In the genomic region with DNA sequence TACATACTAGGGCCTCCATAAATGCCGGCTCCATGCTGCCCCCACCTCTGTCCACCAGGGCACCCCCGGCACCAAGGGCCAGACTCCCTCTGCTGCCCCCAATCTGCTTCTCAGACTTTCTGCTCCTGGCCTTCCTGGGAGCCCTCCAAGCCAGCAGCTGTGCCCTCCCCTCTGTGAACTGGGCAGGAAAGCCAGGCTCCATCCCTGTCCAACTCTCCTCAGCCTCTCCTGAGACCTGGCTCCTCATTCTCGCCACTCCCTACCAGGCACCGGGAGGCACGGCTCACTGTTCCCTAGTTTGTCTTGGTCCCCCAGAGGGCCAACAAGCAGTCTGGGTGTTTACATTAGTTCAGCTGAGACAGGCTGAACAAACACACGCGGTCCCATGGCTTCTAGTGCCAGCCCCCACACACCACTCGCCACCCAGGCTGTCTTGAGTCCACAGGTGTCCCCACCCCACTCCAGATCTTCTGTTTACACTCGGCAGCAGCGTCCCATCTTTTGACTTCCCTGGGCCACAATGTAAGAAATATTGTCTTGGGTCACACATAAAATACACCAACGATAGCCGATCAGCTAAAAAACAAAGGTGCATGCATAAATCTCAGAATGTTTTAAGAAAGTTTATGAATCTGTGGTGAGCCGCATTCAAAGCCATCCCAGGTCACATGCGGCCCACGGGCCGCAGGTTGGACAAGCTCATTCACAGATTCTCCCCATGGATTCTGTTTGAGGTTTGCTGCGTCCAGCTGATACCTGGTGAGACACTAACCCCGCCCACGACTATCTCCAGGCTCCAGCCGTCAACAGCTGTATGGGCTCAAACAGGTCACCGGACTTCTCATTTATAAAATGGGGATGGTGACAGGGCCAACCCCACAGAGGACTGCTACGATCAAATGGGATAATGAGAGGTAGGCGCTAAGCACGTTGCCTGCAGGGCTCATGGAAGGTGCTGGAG, we compare ENCODE assay signal across 9 cellular contexts. TPM values are rescaled to one million over a fixed set of nuclear protein-coding genes. Genes with fewer than 3 reads are reported as not detected.
A peak's percentile ranks its signal among the peaks of the same experiment; 100 is the strongest.
DNase-seq lines count a peak whose midpoint lies in the region; ATAC-seq and TF ChIP-seq lines count a peak whose summit lies in the region.
"Had no signal": no experiment of that assay in that cellular context is flagged by ENCODE, and none has a peak within 500 bp of the region (broad histone marks: within the 10 kb centered on the region; RNA-seq: fewer than 3 reads in every experiment).

No MANE protein-coding gene starts in this region.

- CTCF ChIA-PET in HEK293 (lab: Yijun Ruan, JAX), result interaction anchor here (1.3 to 7.4 kb wide), 5 partner anchors 17 to 65 kb away, joined by 4 to 79 read pairs (median 4); no protein-coding TSS in a partner anchor

- POLR2A ChIA-PET in HEK293 (lab: Yijun Ruan, JAX), result interaction anchor here (1.5 kb wide), 1 partner anchor 26 kb away, joined by 4 read pairs; no protein-coding TSS in a partner anchor

- intact Hi-C loops in spleen (cut with DNase I; ENCODE audit: low total_unique reads), result no loop called here

- DNase-seq in activated naive CD8-positive, alpha-beta T cell treated with anti-CD3 and anti-CD28 coated beads for 36 hours, result no peak
- DNase-seq in spleen, result no peak
- no peak for DNase-seq in pons (ENCODE audit: low spot score)
- DNase-seq in kidney tubule cell (ENCODE audit: low spot score), result no peak
- DNase-seq: naive thymus-derived CD8-positive, alpha-beta T cell had no signal

- no peaks in the 10 kb centered on the region for H3K9me3 ChIP-seq in HEK293 (ENCODE audit: control insufficient read depth, insufficient read depth, low read depth, low read length)
- H3K9me3 ChIP-seq in iPS-20b (ENCODE audit: insufficient read depth, low read depth, low read length), result no peaks in the 10 kb centered on the region
- no peaks in the 10 kb centered on the region for H3K9me3 ChIP-seq in spleen

- peak overlapping the region; percentile 45; the same call in 1 of the 2 replicates for H3K9ac ChIP-seq in iPS-20b (ENCODE audit: low read depth, low read length)

- TF ChIP-seq CTCF in HEK293 (tag by site-specific recombination; IDR thresholded peaks at IDR 0.05), result peak; percentile 88
- no peak for TF ChIP-seq CTCF in spleen (IDR thresholded peaks at IDR 0.05 in 8 of 11, conservative IDR thresholded peaks at IDR 0.05 in 3 of 11)

- H3K27ac ChIP-seq in HEK293 (ENCODE audit: extremely low read depth, low read depth, low read length), result peak overlapping the region; percentile 70; the same call in 1 of the 2 replicates
- no peak overlapping the region for H3K27ac ChIP-seq in iPS-20b (ENCODE audit: low read length)
- peak overlapping the region in 5 of 8 donors; percentile 36 to 81 (median 75) for H3K27ac ChIP-seq in spleen

- H3K9me3 Mint-ChIP-seq in activated naive CD8-positive, alpha-beta T cell treated with anti-CD3 and anti-CD28 coated beads for 36 hours, result no peaks in the 10 kb centered on the region
- H3K9me3 Mint-ChIP-seq: naive thymus-derived CD8-positive, alpha-beta T cell had no signal

- H3K4me1 ChIP-seq in HEK293 (ENCODE audit: control insufficient read depth, insufficient read depth, low read length), result peaks cover 26% of the 10 kb centered on the region
- peaks cover 70% of the 10 kb centered on the region for H3K4me1 ChIP-seq in iPS-20b (ENCODE audit: insufficient read depth, low read length)
- peaks cover 25 to 89% (median 62%) of the 10 kb centered on the region in 6 donors for H3K4me1 ChIP-seq in spleen

- peaks cover 26% of the 10 kb centered on the region for H3K36me3 Mint-ChIP-seq in activated naive CD8-positive, alpha-beta T cell treated with anti-CD3 and anti-CD28 coated beads for 36 hours

- peaks cover 51% of the 10 kb centered on the region for H3K4me1 Mint-ChIP-seq in activated naive CD8-positive, alpha-beta T cell treated with anti-CD3 and anti-CD28 coated beads for 36 hours

- H3K4me3 Mint-ChIP-seq in activated naive CD8-positive, alpha-beta T cell treated with anti-CD3 and anti-CD28 coated beads for 36 hours, result no peak overlapping the region
- H3K4me3 Mint-ChIP-seq: naive thymus-derived CD8-positive, alpha-beta T cell had no signal

- ATAC-seq in HG02588 (IDR thresholded peaks at IDR 0.05; ENCODE audit: unreplicated experiment) (no peak), GM19328 (IDR thresholded peaks at IDR 0.05; ENCODE audit: unreplicated experiment) (no peak)
- ATAC-seq: naive thymus-derived CD8-positive, alpha-beta T cell had no signal

- 87 to 93% (median 92%) methylated on average over 23 to 24 of the region's 24 CpGs for WGBS in spleen, 5 donors

- no peak overlapping the region for H3K4me3 ChIP-seq in HEK293 (ENCODE audit: low read depth, low read length)
- no peak overlapping the region for H3K4me3 ChIP-seq in iPS-20b (ENCODE audit: low read length)
- H3K4me3 ChIP-seq in spleen, result no peak overlapping the region

- TF ChIP-seq POLR2A in spleen (IDR thresholded peaks at IDR 0.05), result no peak

- H3K36me3 ChIP-seq in HEK293 (ENCODE audit: control insufficient read depth in 2 of 2, insufficient read depth in 1 of 2, low read length in 2 of 2) (no peaks in the 10 kb centered on the region), iPS-20b (ENCODE audit: insufficient read depth, low read depth, low read length) (no peaks in the 10 kb centered on the region), spleen (peaks cover 0 to 18% (median 0%) of the 10 kb centered on the region in 6 donors)

- H3K27ac Mint-ChIP-seq in activated naive CD8-positive, alpha-beta T cell treated with anti-CD3 and anti-CD28 coated beads for 36 hours, result peak overlapping the region; percentile 32

- H3K27me3 Mint-ChIP-seq in activated naive CD8-positive, alpha-beta T cell treated with anti-CD3 and anti-CD28 coated beads for 36 hours, result no peaks in the 10 kb centered on the region
- H3K27me3 Mint-ChIP-seq: naive thymus-derived CD8-positive, alpha-beta T cell had no signal

- no peaks in the 10 kb centered on the region for H3K27me3 ChIP-seq in iPS-20b (ENCODE audit: insufficient read depth, low read length)
- no peaks in the 10 kb centered on the region for H3K27me3 ChIP-seq in spleen (replicated peaks in 1 of 7)

TF ChIP-seq in HEK293, 187 proteins besides CTCF, POLR2A, EP300 and RAD21 (continues in another document):
- TF ChIP-seq KLF16 (tag by site-specific recombination; IDR thresholded peaks at IDR 0.05) (no peak), ZFP41 (tag by site-specific recombination; IDR thresholded peaks at IDR 0.05; ENCODE audit: borderline replicate concordance) (no peak), ZNF391 (tag by site-specific recombination; IDR thresholded peaks at IDR 0.05; ENCODE audit: borderline replicate concordance, low read depth) (no peak), ZNF157 (tag by site-specific recombination; IDR thresholded peaks at IDR 0.05) (no peak), ZNF24 (tag by site-specific recombination; IDR thresholded peaks at IDR 0.05) (no peak), ZNF629 (tag by site-specific recombination; IDR thresholded peaks at IDR 0.05) (no peak), TCF7L2 (IDR thresholded peaks at IDR 0.05; ENCODE audit: borderline replicate concordance, low read depth, low read length) (no peak), KLF7 (tag by site-specific recombination; IDR thresholded peaks at IDR 0.05; ENCODE audit: borderline replicate concordance) (no peak)
- TF ChIP-seq, protein P1, sequence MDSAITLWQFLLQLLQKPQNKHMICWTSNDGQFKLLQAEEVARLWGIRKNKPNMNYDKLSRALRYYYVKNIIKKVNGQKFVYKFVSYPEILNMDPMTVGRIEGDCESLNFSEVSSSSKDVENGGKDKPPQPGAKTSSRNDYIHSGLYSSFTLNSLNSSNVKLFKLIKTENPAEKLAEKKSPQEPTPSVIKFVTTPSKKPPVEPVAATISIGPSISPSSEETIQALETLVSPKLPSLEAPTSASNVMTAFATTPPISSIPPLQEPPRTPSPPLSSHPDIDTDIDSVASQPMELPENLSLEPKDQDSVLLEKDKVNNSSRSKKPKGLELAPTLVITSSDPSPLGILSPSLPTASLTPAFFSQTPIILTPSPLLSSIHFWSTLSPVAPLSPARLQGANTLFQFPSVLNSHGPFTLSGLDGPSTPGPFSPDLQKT (IDR thresholded peaks at IDR 0.05; ENCODE audit: borderline replicate concordance, low read depth, low read length), result no peak
- TF ChIP-seq, protein P2, sequence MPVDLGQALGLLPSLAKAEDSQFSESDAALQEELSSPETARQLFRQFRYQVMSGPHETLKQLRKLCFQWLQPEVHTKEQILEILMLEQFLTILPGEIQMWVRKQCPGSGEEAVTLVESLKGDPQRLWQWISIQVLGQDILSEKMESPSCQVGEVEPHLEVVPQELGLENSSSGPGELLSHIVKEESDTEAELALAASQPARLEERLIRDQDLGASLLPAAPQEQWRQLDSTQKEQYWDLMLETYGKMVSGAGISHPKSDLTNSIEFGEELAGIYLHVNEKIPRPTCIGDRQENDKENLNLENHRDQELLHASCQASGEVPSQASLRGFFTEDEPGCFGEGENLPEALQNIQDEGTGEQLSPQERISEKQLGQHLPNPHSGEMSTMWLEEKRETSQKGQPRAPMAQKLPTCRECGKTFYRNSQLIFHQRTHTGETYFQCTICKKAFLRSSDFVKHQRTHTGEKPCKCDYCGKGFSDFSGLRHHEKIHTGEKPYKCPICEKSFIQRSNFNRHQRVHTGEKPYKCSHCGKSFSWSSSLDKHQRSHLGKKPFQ (tag by site-specific recombination; IDR thresholded peaks at IDR 0.05), result no peak
- TF ChIP-seq, protein P3, sequence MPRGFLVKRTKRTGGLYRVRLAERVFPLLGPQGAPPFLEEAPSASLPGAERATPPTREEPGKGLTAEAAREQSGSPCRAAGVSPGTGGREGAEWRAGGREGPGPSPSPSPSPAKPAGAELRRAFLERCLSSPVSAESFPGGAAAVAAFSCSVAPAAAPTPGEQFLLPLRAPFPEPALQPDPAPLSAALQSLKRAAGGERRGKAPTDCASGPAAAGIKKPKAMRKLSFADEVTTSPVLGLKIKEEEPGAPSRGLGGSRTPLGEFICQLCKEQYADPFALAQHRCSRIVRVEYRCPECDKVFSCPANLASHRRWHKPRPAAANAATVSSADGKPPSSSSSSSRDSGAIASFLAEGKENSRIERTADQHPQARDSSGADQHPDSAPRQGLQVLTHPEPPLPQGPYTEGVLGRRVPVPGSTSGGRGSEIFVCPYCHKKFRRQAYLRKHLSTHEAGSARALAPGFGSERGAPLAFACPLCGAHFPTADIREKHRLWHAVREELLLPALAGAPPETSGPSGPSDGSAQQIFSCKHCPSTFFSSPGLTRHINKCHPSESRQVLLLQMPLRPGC (tag by site-specific recombination; IDR thresholded peaks at IDR 0.05), result no peak

RNA-seq across cellular contexts. Expression of gene ECE1, which starts 29.5 kb away (rescaled TPM):
- total RNA-seq in activated naive CD8-positive, alpha-beta T cell treated with anti-CD3 and anti-CD28 coated beads for 36 hours, result 100 to 1,000 TPM in 1 of 2 experiments, 10 to 100 TPM in 1; 95.6 to 101 TPM
- total RNA-seq in spleen, result 100 to 1,000 TPM in 5 of 7 donors, 10 to 100 TPM in 2; 95.3 to 142 (median 124) TPM
- 10 to 100 TPM; 17.2 to 44.4 (median 24.1) TPM for polyA plus RNA-seq in spleen
